In the genomic region with DNA sequence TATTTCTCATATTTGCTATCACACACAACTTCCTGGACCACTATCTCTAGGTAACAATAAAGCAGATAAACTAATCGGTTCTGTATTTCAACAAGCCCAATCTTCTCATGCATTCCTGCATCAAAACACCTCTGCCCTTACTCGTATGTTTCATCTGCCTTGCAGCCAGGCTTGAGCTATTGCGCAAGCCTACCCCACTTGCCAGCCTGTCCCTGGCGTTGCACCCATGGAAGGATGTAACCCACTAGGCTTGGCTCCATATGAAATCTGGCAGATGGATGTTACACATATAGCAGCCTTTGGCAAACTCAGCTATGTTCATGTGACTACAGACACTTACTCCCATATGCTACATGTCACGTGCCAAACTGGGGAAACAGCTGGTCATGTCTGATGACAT, we compare ENCODE assay signal across 24 cellular contexts.
"Had no signal": no experiment of that assay in that cellular context is flagged by ENCODE, and none has a peak within 500 bp of the region (broad histone marks: within the 10 kb centered on the region; RNA-seq: fewer than 3 reads in every experiment).

No MANE protein-coding gene starts in this region.

- ATAC-seq: gastroesophageal sphincter, left cardiac atrium, psoas muscle had no signal

- DNase-seq: effector memory CD4-positive, alpha-beta T cell; foreskin fibroblast; immature natural killer cell; kidney; left cardiac atrium; left ventricle myocardium inferior; mesenchymal stem cell; midbrain; naive B cell; nephron progenitor cell; psoas muscle; sigmoid colon; stimulated activated CD4-positive, alpha-beta T cell treated with anti-CD3 and anti-CD28 coated beads, Interleukin-12 subunit alpha, Interleukin-12 subunit beta, amount 100 ng/mL, for 4 hours; stimulated activated naive CD4-positive, alpha-beta T cell; stomach; substantia nigra; transverse colon had no signal

- H3K4me1 Mint-ChIP-seq: immature natural killer cell, naive B cell, nephron progenitor cell had no signal

- H3K4me3 Mint-ChIP-seq: immature natural killer cell, naive B cell, nephron progenitor cell had no signal

- H3K27ac Mint-ChIP-seq: immature natural killer cell, naive B cell, nephron progenitor cell had no signal

- H3K27me3 Mint-ChIP-seq: naive B cell had no signal

- H3K27ac ChIP-seq: epithelial cell of prostate, esophagus muscularis mucosa, gastroesophageal sphincter, left ventricle myocardium inferior, psoas muscle, sigmoid colon, skin epidermis, stomach, thoracic aorta, transverse colon had no signal

- FAIRE-seq: endometrium, kidney had no signal

- H3K4me1 ChIP-seq: esophagus muscularis mucosa, gastroesophageal sphincter, left ventricle myocardium inferior, psoas muscle, sigmoid colon, stomach, transverse colon had no signal

- H3K4me3 ChIP-seq: esophagus muscularis mucosa, gastroesophageal sphincter, left ventricle myocardium inferior, lung, psoas muscle, sigmoid colon, skin epidermis, stomach, thoracic aorta, transverse colon had no signal

- H3K27me3 ChIP-seq: esophagus muscularis mucosa, gastroesophageal sphincter, sigmoid colon, stomach, transverse colon had no signal
